In the genomic region with DNA sequence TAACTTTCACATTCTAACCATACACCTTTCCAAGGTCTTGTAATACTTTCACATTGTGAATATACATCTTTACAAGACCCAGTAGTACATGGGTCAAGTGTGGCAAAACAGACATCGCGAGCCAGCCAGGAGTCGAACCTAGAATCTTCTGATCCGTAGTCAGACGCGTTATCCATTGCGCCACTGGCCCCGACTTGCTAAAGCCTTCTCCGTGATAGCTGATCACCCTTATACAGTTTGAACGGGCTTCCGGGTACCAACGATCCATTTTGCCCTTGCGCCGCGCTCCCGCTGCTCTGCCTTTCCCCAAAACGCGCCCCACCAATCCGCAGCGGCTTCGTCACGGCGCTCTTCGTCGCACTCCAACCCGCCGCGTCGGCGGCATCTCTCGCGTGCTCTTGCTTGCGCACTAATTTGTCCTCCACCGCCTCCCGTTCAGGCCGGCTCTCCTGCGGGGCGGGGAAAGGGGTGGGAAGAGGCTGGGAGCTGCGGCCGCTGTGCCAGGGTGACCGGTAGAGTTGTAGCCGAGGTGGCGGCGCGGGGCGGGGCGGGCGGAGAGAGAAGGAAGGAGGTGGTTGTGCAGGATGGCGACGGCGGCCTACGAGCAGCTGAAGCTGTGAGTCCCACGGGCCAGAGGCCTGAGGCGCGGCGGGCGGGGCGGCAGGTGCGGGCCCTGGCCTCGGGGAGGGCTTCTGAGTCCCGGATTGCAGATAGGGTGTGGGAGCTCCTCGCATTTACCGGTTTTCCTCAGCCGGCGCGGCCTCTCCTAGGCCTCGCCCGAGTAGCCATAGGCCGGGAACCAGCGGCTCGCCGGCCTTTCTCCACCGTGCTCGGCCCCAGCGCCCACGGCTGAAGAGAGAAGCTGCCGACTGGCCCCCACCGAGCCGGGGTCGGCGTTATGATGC, we compare ENCODE assay signal across 1 cellular context.
TF ChIP-seq lines count a peak whose summit lies in the region.

A gene with protein sequence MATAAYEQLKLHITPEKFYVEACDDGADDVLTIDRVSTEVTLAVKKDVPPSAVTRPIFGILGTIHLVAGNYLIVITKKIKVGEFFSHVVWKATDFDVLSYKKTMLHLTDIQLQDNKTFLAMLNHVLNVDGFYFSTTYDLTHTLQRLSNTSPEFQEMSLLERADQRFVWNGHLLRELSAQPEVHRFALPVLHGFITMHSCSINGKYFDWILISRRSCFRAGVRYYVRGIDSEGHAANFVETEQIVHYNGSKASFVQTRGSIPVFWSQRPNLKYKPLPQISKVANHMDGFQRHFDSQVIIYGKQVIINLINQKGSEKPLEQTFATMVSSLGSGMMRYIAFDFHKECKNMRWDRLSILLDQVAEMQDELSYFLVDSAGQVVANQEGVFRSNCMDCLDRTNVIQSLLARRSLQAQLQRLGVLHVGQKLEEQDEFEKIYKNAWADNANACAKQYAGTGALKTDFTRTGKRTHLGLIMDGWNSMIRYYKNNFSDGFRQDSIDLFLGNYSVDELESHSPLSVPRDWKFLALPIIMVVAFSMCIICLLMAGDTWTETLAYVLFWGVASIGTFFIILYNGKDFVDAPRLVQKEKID (plus strand): TSS at position 515 of the 905 bp plus-strand sequence. CDS start 70 bp downstream, at position 585.

TF ChIP-seq in IMR-90, 13 proteins besides CTCF, POLR2A, EP300 and RAD21 (continued from another document):
- TF ChIP-seq MAFK (IDR thresholded peaks at IDR 0.05; ENCODE audit: low read depth, low read length) (no peak), SMC3 (IDR thresholded peaks at IDR 0.05; ENCODE audit: low read depth, low read length) (peak; percentile 8; the same call in 1 of the 2 replicates), NFE2L2 (IDR thresholded peaks at IDR 0.05; ENCODE audit: low read depth, low read length) (no peak), BHLHE40 (IDR thresholded peaks at IDR 0.05; ENCODE audit: low read depth, low read length) (peak; percentile 28; the same call in 1 of the 2 replicates)
